Comparison of ENCODE assay signal across 21 cellular contexts in genomic region chr14:41130274-41130673, GRCh38.
DNase-seq lines count a peak whose midpoint lies in the region; ATAC-seq, FAIRE-seq and TF ChIP-seq lines count a peak whose summit lies in the region.
"Had no signal": no experiment of that assay in that cellular context is flagged by ENCODE, and none has a peak within 500 bp of the region (broad histone marks: within the 10 kb centered on the region; RNA-seq: fewer than 3 reads in every experiment).

No MANE protein-coding gene starts in this region.

- H3K9ac ChIP-seq in endodermal cell (ENCODE audit: extremely low read depth, low read length, poor library complexity, severe bottlenecking) (no peak overlapping the region), neural progenitor cell (no peak overlapping the region)
- H3K9ac ChIP-seq: BLaER1 had no signal

- no peak overlapping the region for H2AFZ ChIP-seq in neural progenitor cell (replicated peaks)

- H3K9me3 Mint-ChIP-seq in endodermal cell (peaks cover 2% of the 10 kb centered on the region), neural progenitor cell (no peaks in the 10 kb centered on the region)
- peaks cover 0 to 3% of the 10 kb centered on the region in 2 donors for H3K9me3 Mint-ChIP-seq in activated T-cell treated with anti-CD3 and anti-CD28 coated beads, Interleukin-2, amount 50 U/mL, for 72 hours

- H3K36me3 Mint-ChIP-seq in endodermal cell (ENCODE audit: low read depth) = peaks cover 6% of the 10 kb centered on the region
- H3K36me3 Mint-ChIP-seq in neural progenitor cell = peaks cover 2% of the 10 kb centered on the region
- H3K36me3 Mint-ChIP-seq in activated T-cell treated with anti-CD3 and anti-CD28 coated beads, Interleukin-2, amount 50 U/mL, for 72 hours (ENCODE audit: insufficient read depth in 2 of 2) = no peaks in the 10 kb centered on the region
- H3K36me3 Mint-ChIP-seq: CD14-positive monocyte; CD8-positive, alpha-beta T cell had no signal

- H3F3A ChIP-seq in neural progenitor cell (ENCODE audit: low read depth) = no peaks in the 10 kb centered on the region

- peak; percentile 6 for DNase-seq in DMS 273 (lab: John Stamatoyannopoulos, UW; ENCODE audit: unreplicated experiment)
- DNase-seq in DMS 273 treated with DMSO at 0.1 percent for 48 hours (lab: John Stamatoyannopoulos, UW) = no peak
- peak; percentile 75 for DNase-seq in endodermal cell
- DNase-seq in neural progenitor cell (ENCODE audit: low spot score) = peak; percentile 7
- DNase-seq in D721Med (ENCODE audit: insufficient read length, low spot score) = no peak
- DNase-seq in activated T-cell treated with anti-CD3 and anti-CD28 coated beads, Interleukin-2, amount 50 U/mL, for 72 hours = no peak
- no peak for DNase-seq in AG08396 (ENCODE audit: low spot score)
- DNase-seq: Calu3; CD8-positive, alpha-beta T cell; DMS153; DMS79; GDM1; HCEC 1CT; IMR-90 had no signal

- H3K4me3 ChIP-seq in endodermal cell (ENCODE audit: low read length) (no peak overlapping the region), neural progenitor cell (no peak overlapping the region)
- H3K4me3 ChIP-seq: A549, BLaER1, K562 had no signal

- ATAC-seq in activated T-cell treated with anti-CD3 and anti-CD28 coated beads, Interleukin-2, amount 50 U/mL, for 72 hours (replicated peaks in 1 of 2) = no peak
- ATAC-seq: A549; CD8-positive, alpha-beta T cell; K562 had no signal

- no peak overlapping the region for H3K4me3 Mint-ChIP-seq in endodermal cell
- H3K4me3 Mint-ChIP-seq in neural progenitor cell = no peak overlapping the region
- no peak overlapping the region for H3K4me3 Mint-ChIP-seq in activated T-cell treated with anti-CD3 and anti-CD28 coated beads, Interleukin-2, amount 50 U/mL, for 72 hours
- H3K4me3 Mint-ChIP-seq: CD14-positive monocyte; CD8-positive, alpha-beta T cell had no signal

- no peak overlapping the region for H3K27ac ChIP-seq in endodermal cell (ENCODE audit: low read depth, low read length)
- H3K27ac ChIP-seq in neural progenitor cell = no peak overlapping the region
- H3K27ac ChIP-seq: 22Rv1, A549, BLaER1, HL-60 had no signal

- no peaks in the 10 kb centered on the region for H3K4me1 Mint-ChIP-seq in endodermal cell
- no peaks in the 10 kb centered on the region for H3K4me1 Mint-ChIP-seq in neural progenitor cell
- H3K4me1 Mint-ChIP-seq in activated T-cell treated with anti-CD3 and anti-CD28 coated beads, Interleukin-2, amount 50 U/mL, for 72 hours (ENCODE audit: low read depth) = no peaks in the 10 kb centered on the region
- H3K4me1 Mint-ChIP-seq: CD14-positive monocyte had no signal

- no peaks in the 10 kb centered on the region for H3K27me3 Mint-ChIP-seq in endodermal cell (ENCODE audit: insufficient read depth)
- no peaks in the 10 kb centered on the region for H3K27me3 Mint-ChIP-seq in neural progenitor cell (ENCODE audit: insufficient read depth, low read depth)
- H3K27me3 Mint-ChIP-seq in activated T-cell treated with anti-CD3 and anti-CD28 coated beads, Interleukin-2, amount 50 U/mL, for 72 hours (ENCODE audit: low read depth) = no peaks in the 10 kb centered on the region

- 94 to 100% methylated on average over 1 of the region's 2 CpGs for WGBS in endodermal cell (ENCODE audit: insufficient coverage in 1 of 2, insufficient read length in 1 of 2), 2 experiments

- H3K27me3 ChIP-seq in endodermal cell (ENCODE audit: control insufficient read depth, insufficient read depth, low read length, poor library complexity, severe bottlenecking) (no peaks in the 10 kb centered on the region), neural progenitor cell (no peaks in the 10 kb centered on the region)
- H3K27me3 ChIP-seq: BLaER1 had no signal

- H4K20me1 ChIP-seq in neural progenitor cell (ENCODE audit: low read depth) = no peaks in the 10 kb centered on the region
- H4K20me1 ChIP-seq: BLaER1 had no signal

- H3K4me1 ChIP-seq in endodermal cell (ENCODE audit: control insufficient read depth, insufficient read depth, low read length) = no peaks in the 10 kb centered on the region
- H3K4me1 ChIP-seq in neural progenitor cell = peaks cover 4% of the 10 kb centered on the region
- H3K4me1 ChIP-seq: A549, BLaER1 had no signal

- H3K79me2 ChIP-seq in neural progenitor cell (ENCODE audit: low read depth) = no peaks in the 10 kb centered on the region

- FAIRE-seq in D721Med (lab: Jason Lieb, UNC) = no peak
- FAIRE-seq: A549, GM12892, K562 had no signal

- H3K36me3 ChIP-seq in endodermal cell (ENCODE audit: control insufficient read depth, insufficient read depth, low read length) (no peaks in the 10 kb centered on the region), neural progenitor cell (no peaks in the 10 kb centered on the region)
- H3K36me3 ChIP-seq: BLaER1 had no signal

- H3K9me3 ChIP-seq in endodermal cell (ENCODE audit: control insufficient read depth, low read length) (no peaks in the 10 kb centered on the region), neural progenitor cell (ENCODE audit: low read depth) (no peaks in the 10 kb centered on the region)
- H3K9me3 ChIP-seq: A549, BLaER1 had no signal

- no peak overlapping the region for H3K4me2 ChIP-seq in neural progenitor cell
- H3K4me2 ChIP-seq: A549, BLaER1 had no signal

- peak; percentile 68 for TF ChIP-seq CTCF in endodermal cell (conservative IDR thresholded peaks at IDR 0.05)
- peak; percentile 48 for TF ChIP-seq CTCF in neural progenitor cell (IDR thresholded peaks at IDR 0.05)
- TF ChIP-seq CTCF in D721Med (IDR thresholded peaks at IDR 0.05; ENCODE audit: insufficient read depth, missing control alignments) = no peak

- H3K27ac Mint-ChIP-seq in endodermal cell (no peak overlapping the region), neural progenitor cell (no peak overlapping the region)
- H3K27ac Mint-ChIP-seq in activated T-cell treated with anti-CD3 and anti-CD28 coated beads, Interleukin-2, amount 50 U/mL, for 72 hours = no peak overlapping the region
- H3K27ac Mint-ChIP-seq: CD8-positive, alpha-beta T cell had no signal

Comparison
In these comparisons a context has a peak if more than half of its experiments do, and no peak if none do; other contexts are left out.
1. DNase-seq: peak in DMS 273 (single experiment), endodermal cell (single experiment) and neural progenitor cell (single experiment); none in DMS 273 treated with DMSO at 0.1 percent for 48 hours (single experiment), D721Med (single experiment), activated T-cell treated with anti-CD3 and anti-CD28 coated beads, Interleukin-2, amount 50 U/mL, for 72 hours (0 of 2) and AG08396 (single experiment).